In genomic region chr1:32890516-32891240, GRCh38 we compare ENCODE assay signal across 2 cellular contexts.
A peak's percentile ranks its signal among the peaks of the same experiment; 100 is the strongest.
TF ChIP-seq lines count a peak whose summit lies in the region.

No MANE protein-coding gene starts in this region.

TF ChIP-seq in HepG2, 621 proteins besides CTCF, POLR2A, EP300 and RAD21:
- TF ChIP-seq ZNF251 (CRISPR knock-in tag; IDR thresholded peaks at IDR 0.05) (no peak), PLRG1 (conservative IDR thresholded peaks at IDR 0.05) (no peak), NRL (CRISPR knock-in tag; IDR thresholded peaks at IDR 0.05; ENCODE audit: borderline replicate concordance) (no peak), CEBPB (IDR thresholded peaks at IDR 0.05; ENCODE audit: borderline replicate concordance, low read depth, low read length) (no peak), CREBL2 (CRISPR knock-in tag; IDR thresholded peaks at IDR 0.05; ENCODE audit: borderline replicate concordance) (no peak), STAT6 (CRISPR knock-in tag; IDR thresholded peaks at IDR 0.05; ENCODE audit: borderline replicate concordance) (no peak), MAX (IDR thresholded peaks at IDR 0.05) (no peak), RNF2 (conservative IDR thresholded peaks at IDR 0.05; ENCODE audit: low read depth) (no peak), SIN3A (IDR thresholded peaks at IDR 0.05; ENCODE audit: borderline replicate concordance, low read depth, low read length) (no peak), ZNF75D (CRISPR knock-in tag; IDR thresholded peaks at IDR 0.05; ENCODE audit: borderline replicate concordance) (no peak), E2F1 (CRISPR knock-in tag; IDR thresholded peaks at IDR 0.05) (no peak), ATF7 (IDR thresholded peaks at IDR 0.05) (no peak), ATF7 (CRISPR knock-in tag; IDR thresholded peaks at IDR 0.05) (no peak), TEAD2 (CRISPR knock-in tag; IDR thresholded peaks at IDR 0.05) (no peak), HCFC1 (IDR thresholded peaks at IDR 0.05; ENCODE audit: low read depth, low read length) (no peak), ZNF740 (CRISPR knock-in tag; IDR thresholded peaks at IDR 0.05) (no peak), ZNF317 (CRISPR knock-in tag; IDR thresholded peaks at IDR 0.05) (no peak), KMT2A (CRISPR knock-in tag; IDR thresholded peaks at IDR 0.05) (no peak), HNF4A (CRISPR knock-in tag; IDR thresholded peaks at IDR 0.05) (no peak), ZBTB7A (CRISPR knock-in tag; IDR thresholded peaks at IDR 0.05) (no peak), ZNF703 (CRISPR knock-in tag; IDR thresholded peaks at IDR 0.05; ENCODE audit: borderline replicate concordance) (no peak)

TF ChIP-seq in K562, 482 proteins besides CTCF, POLR2A, EP300 and RAD21:
- no peak for TF ChIP-seq RUNX1 (IDR thresholded peaks at IDR 0.05; ENCODE audit: low read depth)
- TF ChIP-seq TCFL5 (CRISPR knock-in tag; conservative IDR thresholded peaks at IDR 0.05) = no peak
- TF ChIP-seq ZNF274 (IDR thresholded peaks at IDR 0.05; ENCODE audit: borderline replicate concordance, low read depth, low read length) = no peak
- TF ChIP-seq HMBOX1 (IDR thresholded peaks at IDR 0.05) = 0 out of 2 replicates have a peak, but pooled peaks have one; percentile 23
